Comparison of ENCODE assay signal across 8 cellular contexts in genomic region chr22:46007003-46007847, GRCh38. TPM values are rescaled to one million over a fixed set of nuclear protein-coding genes. Genes with fewer than 3 reads are reported as not detected.
A peak's percentile ranks its signal among the peaks of the same experiment; 100 is the strongest.
DNase-seq lines count a peak whose midpoint lies in the region; ATAC-seq and TF ChIP-seq lines count a peak whose summit lies in the region.

No MANE protein-coding gene starts in this region.

- peak overlapping the region; percentile 56 for H3K14ac ChIP-seq in neuronal stem cell (ENCODE audit: low read length)

- H3K79me2 ChIP-seq in GM23248 (ENCODE audit: insufficient read depth) (peaks cover 37% of the 10 kb centered on the region), PC-3 (ENCODE audit: low read length) (peaks cover 17% of the 10 kb centered on the region)

- H3K9me3 ChIP-seq in GM23248 (ENCODE audit: low read depth) (no peaks in the 10 kb centered on the region), PC-3 (ENCODE audit: low read length) (no peaks in the 10 kb centered on the region), neuronal stem cell (replicated peaks in 1 of 2; ENCODE audit: control insufficient read depth in 2 of 2, insufficient read depth in 1 of 2, low read depth in 1 of 2, low read length in 2 of 2) (peaks cover 0 to 5% of the 10 kb centered on the region in 2 donors)

- H3K27me3 ChIP-seq in GM23248 (replicated peaks; ENCODE audit: insufficient read depth) = no peaks in the 10 kb centered on the region
- H3K27me3 ChIP-seq in PC-3 (ENCODE audit: low read length) = no peaks in the 10 kb centered on the region
- H3K27me3 ChIP-seq in neuronal stem cell (ENCODE audit: control insufficient read depth in 3 of 3, insufficient read depth in 3 of 3, low read depth in 1 of 3, low read length in 3 of 3) = peaks cover 0 to 40% (median 6%) of the 10 kb centered on the region in 3 experiments

- peak overlapping the region; percentile 48 for H3K18ac ChIP-seq in neuronal stem cell (ENCODE audit: low read length)

- BruUV-seq in PC-3 (replicated peaks; lab: Mats Ljungman, UMichigan) = TSS peak; percentile 75

- CTCF ChIA-PET in PC-3 (lab: Charles Lee) = interaction anchor here (0.6 to 2.3 kb wide), 9 partner anchors 10 to 261 kb away, joined by 3 to 77 read pairs (median 4); partner anchors contain the start of gene TTC38

- H3K4me1 ChIP-seq in GM23248 (ENCODE audit: insufficient read depth) (peaks cover 47% of the 10 kb centered on the region), PC-3 (ENCODE audit: insufficient read depth, low read length) (peaks cover 50% of the 10 kb centered on the region), neuronal stem cell (ENCODE audit: control insufficient read depth in 2 of 2, insufficient read depth in 1 of 2, low read depth in 1 of 2, low read length in 2 of 2) (peaks cover 0 to 4% of the 10 kb centered on the region in 2 donors)

- H4K20me1 ChIP-seq in GM23248 (ENCODE audit: insufficient read depth) (no peaks in the 10 kb centered on the region), PC-3 (ENCODE audit: low read length) (no peaks in the 10 kb centered on the region)

- no peak overlapping the region for H2BK15ac ChIP-seq in neuronal stem cell (ENCODE audit: low read length)

- peak overlapping the region; percentile 22 for H2BK12ac ChIP-seq in neuronal stem cell (ENCODE audit: low read length)

- TF ChIP-seq CTCF in PC-3 (conservative IDR thresholded peaks at IDR 0.05; ENCODE audit: low read depth, low read length) (no peak), epithelial cell of proximal tubule (conservative IDR thresholded peaks at IDR 0.05; ENCODE audit: low read depth, low read length) (no peak)

- no peaks in the 10 kb centered on the region for H3K79me1 ChIP-seq in neuronal stem cell (ENCODE audit: low read depth, low read length)

- peak overlapping the region; percentile 58 for H3K4me3 ChIP-seq in GM23248
- peak overlapping the region; percentile 56 for H3K4me3 ChIP-seq in PC-3 (ENCODE audit: low read length)
- H3K4me3 ChIP-seq in epithelial cell of proximal tubule (ENCODE audit: low read depth, low read length) = peak overlapping the region; percentile 48
- no peak overlapping the region for H3K4me3 ChIP-seq in neuronal stem cell (ENCODE audit: low read length in 2 of 2)

- peak overlapping the region; percentile 90 for H2AK5ac ChIP-seq in neuronal stem cell (ENCODE audit: low read depth, low read length)

- H4K91ac ChIP-seq in neuronal stem cell (ENCODE audit: low read depth, low read length, poor library complexity) = no peak overlapping the region

- peak overlapping the region; percentile 83 for H3K4me2 ChIP-seq in GM23248 (ENCODE audit: unreplicated experiment)
- H3K4me2 ChIP-seq in PC-3 (ENCODE audit: low read length) = peak overlapping the region; percentile 86
- no peak overlapping the region for H3K4me2 ChIP-seq in neuronal stem cell (ENCODE audit: insufficient read depth, low read length, poor library complexity, severe bottlenecking)

- H3K27ac ChIP-seq in GM23248 (peak overlapping the region; percentile 97), PC-3 (ENCODE audit: low read length) (peak overlapping the region; percentile 96), neuronal stem cell (replicated peaks; ENCODE audit: low read length) (no peak overlapping the region)

- H3K36me3 ChIP-seq in GM23248 (ENCODE audit: low read depth) (no peaks in the 10 kb centered on the region), PC-3 (ENCODE audit: low read depth, low read length) (no peaks in the 10 kb centered on the region), neuronal stem cell (replicated peaks in 1 of 2; ENCODE audit: control insufficient read depth in 2 of 2, insufficient read depth in 2 of 2, low read length in 2 of 2) (no peaks in the 10 kb centered on the region)

- ATAC-seq in PC-3 (peak; percentile 85), HG03175 (IDR thresholded peaks at IDR 0.05; ENCODE audit: unreplicated experiment) (no peak), HG03520 (IDR thresholded peaks at IDR 0.05; ENCODE audit: unreplicated experiment) (no peak), GM21825 (IDR thresholded peaks at IDR 0.05; ENCODE audit: unreplicated experiment) (no peak)

- in situ Hi-C loops in GM23248 (cut with MboI) = loop anchor here (10.0 kb wide), 1 partner anchor 78 kb away; no protein-coding TSS in a partner anchor

- peak overlapping the region; percentile 73 for H3K23ac ChIP-seq in neuronal stem cell (ENCODE audit: low read depth, low read length, poor library complexity)

- POLR2A ChIA-PET in PC-3 (lab: Charles Lee; ENCODE audit: unreplicated experiment) = interaction anchor here (0.6 to 1.1 kb wide), 3 partner anchors 28 to 110 kb away, joined by 3 to 23 read pairs (median 9); no protein-coding TSS in a partner anchor

- 2% methylated on average over 30 to 32 of the region's 36 CpGs for WGBS in GM23248 (ENCODE audit: low coverage in 1 of 2, low lambda C conversion rate in 2 of 2, missing lambda C conversion rate in 2 of 2), 2 experiments
- no CpG with 5 or more reads among the region's 36 CpGs for WGBS in neuronal stem cell (ENCODE audit: extremely low coverage in 2 of 2, insufficient read length in 2 of 2, insufficient replicate concordance in 1 of 2), 2 donors

- no peak overlapping the region for H2AFZ ChIP-seq in GM23248
- peak overlapping the region; percentile 71 for H2AFZ ChIP-seq in PC-3 (ENCODE audit: low read length)
- H2AFZ ChIP-seq in neuronal stem cell (ENCODE audit: low read length) = peak overlapping the region; percentile 3

- peak overlapping the region; percentile 88 for H3K9ac ChIP-seq in GM23248
- peak overlapping the region; percentile 86 for H3K9ac ChIP-seq in PC-3 (ENCODE audit: low read length)
- no peak overlapping the region for H3K9ac ChIP-seq in neuronal stem cell (ENCODE audit: low read depth, low read length, poor library complexity)

- peak overlapping the region; percentile 18 for H2BK120ac ChIP-seq in neuronal stem cell (ENCODE audit: low read depth, low read length)

- H3F3A ChIP-seq in GM23248 (ENCODE audit: insufficient read depth) (peaks cover 10% of the 10 kb centered on the region), PC-3 (ENCODE audit: low read length, unreplicated experiment) (no peaks in the 10 kb centered on the region)

- no peak overlapping the region for H3K4ac ChIP-seq in neuronal stem cell (ENCODE audit: low read length)

- peak overlapping the region; percentile 53 for H2BK5ac ChIP-seq in neuronal stem cell (ENCODE audit: low read length)

- H4K8ac ChIP-seq in neuronal stem cell (ENCODE audit: low read depth, low read length) = no peak overlapping the region

- H3K9me2 ChIP-seq in GM23248 (ENCODE audit: insufficient read depth) (no peaks in the 10 kb centered on the region), PC-3 (replicated peaks; ENCODE audit: low read length) (no peaks in the 10 kb centered on the region)

- peak; percentile 93 for DNase-seq in GM23248
- DNase-seq in PC-3 = peak; percentile 92
- DNase-seq in epithelial cell of proximal tubule (ENCODE audit: low read depth) = peak; percentile 43
- DNase-seq in neuronal stem cell (ENCODE audit: low spot score) = no peak
- no peak for DNase-seq in iPS-NIHi11 (ENCODE audit: low spot score)

- intact Hi-C loops in PC-3 (cut with micrococcal nuclease) = loop anchor here (2.0 kb wide), 2 partner anchors 62 to 110 kb away; no protein-coding TSS in a partner anchor

RNA-seq across cellular contexts. Expression of gene WNT7B, which starts 30.3 kb away (rescaled TPM):
- 0.25 TPM in 1 of 2 replicates, not detected in the other for total RNA-seq in GM23248 (2014; rRNA removed; shearing (Covaris generic))
- 0.10 TPM in 1 of 2 replicates, not detected in the other for polyA plus RNA-seq in GM23248 (2016; fragmentation: Nextera tagmentation; extraction: Ambion mirVana)
- 42.0 and 73.1 TPM in 2 replicates for total RNA-seq in PC-3 (2014; rRNA removed)
- 30.1 and 112 TPM in 2 replicates for total RNA-seq in epithelial cell of proximal tubule
- 8.6 TPM for polyA plus RNA-seq in neuronal stem cell (2013, experiment 1 of 2)
- polyA plus RNA-seq in neuronal stem cell (2013, experiment 2 of 2) = 8.5 TPM

Comparison
In these comparisons a context has a peak if more than half of its experiments do, and no peak if none do; other contexts are left out.
1. DNase-seq: peak in GM23248 (single experiment), PC-3 (single experiment) and epithelial cell of proximal tubule (single experiment); none in neuronal stem cell (single experiment) and iPS-NIHi11 (single experiment).
2. H3K4me3 ChIP-seq: peak in GM23248 (single experiment), PC-3 (single experiment) and epithelial cell of proximal tubule (single experiment); none in neuronal stem cell (0 of 2).
3. RNA of gene WNT7B, which starts 30.3 kb away (total RNA-seq): 42.0 to 73.1 TPM in PC-3 and 30.1 to 112 TPM in epithelial cell of proximal tubule; 0.25 TPM in GM23248; every median in the first group is over 10 times any median in the second.